Comparison of ENCODE assay signal across 1 cellular context in the genomic region with DNA sequence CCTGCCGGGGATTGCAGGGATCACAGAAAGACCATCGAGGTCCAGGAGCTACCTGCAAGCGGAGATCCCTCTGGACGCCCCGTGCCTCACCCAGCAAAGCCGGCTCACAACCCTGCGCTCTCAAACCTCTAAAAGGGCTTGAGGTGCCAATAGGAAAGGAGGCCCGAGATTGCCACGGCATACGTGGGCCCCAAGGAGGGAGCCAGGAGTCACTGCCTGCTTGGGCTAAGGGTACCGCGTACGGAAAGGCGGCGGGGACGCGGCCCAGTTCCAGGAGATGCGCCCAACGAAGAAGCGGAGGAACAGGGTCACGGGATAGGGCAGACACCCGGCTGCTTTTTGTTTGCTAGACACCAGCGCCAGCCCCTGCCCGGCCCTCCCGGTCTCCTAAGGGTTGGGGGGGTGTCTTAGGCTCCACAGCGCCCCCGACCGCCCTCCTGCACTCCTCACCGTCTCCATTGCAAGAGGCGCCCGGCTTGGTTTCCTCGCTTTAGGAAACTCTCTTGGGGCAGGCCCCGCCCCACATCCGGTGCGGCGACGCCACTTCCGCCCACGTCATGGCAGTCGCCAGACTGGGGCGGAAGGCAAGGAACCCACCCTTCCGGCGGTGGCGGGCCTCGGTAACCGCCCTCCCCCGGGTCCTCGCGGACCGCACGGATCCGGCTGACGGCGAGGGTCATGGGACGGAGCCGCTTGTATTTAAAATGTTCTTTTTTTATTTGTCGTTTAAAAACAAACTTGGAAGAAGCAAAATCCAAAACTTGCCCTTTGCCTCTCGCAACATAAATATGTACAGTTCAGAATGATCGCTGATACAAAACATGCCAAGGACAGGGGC.
TF ChIP-seq lines count a peak whose summit lies in the region.

Gene PRKAG1, minus strand, starts transcription at position 495 of the 838 bp plus-strand sequence. Its CDS starts 36 bp downstream, at position 459.

TF ChIP-seq in SK-N-SH, 30 proteins besides CTCF, POLR2A, EP300 and RAD21 (continued from another document):
- peak; percentile 91 for TF ChIP-seq POLR2AphosphoS5 (IDR thresholded peaks at IDR 0.05; ENCODE audit: low read depth, low read length)
- TF ChIP-seq MXI1 (IDR thresholded peaks at IDR 0.05; ENCODE audit: low read depth, low read length): peak; percentile 70
- no peak for TF ChIP-seq EZH2phosphoT487 (IDR thresholded peaks at IDR 0.05; ENCODE audit: borderline replicate concordance, low read depth)
- TF ChIP-seq NFIC (IDR thresholded peaks at IDR 0.05; ENCODE audit: borderline replicate concordance): no peak; the same call in 1 of the 2 replicates
- peak; percentile 82; the same call in 1 of the 2 replicates for TF ChIP-seq YY1 (IDR thresholded peaks at IDR 0.05; ENCODE audit: low read depth)
- TF ChIP-seq GATA2 (CRISPR knock-in tag; IDR thresholded peaks at IDR 0.05): no peak
- TF ChIP-seq IRF3 (IDR thresholded peaks at IDR 0.05; ENCODE audit: low read depth, low read length): no peak
- no peak; the same call in 1 of the 2 replicates for TF ChIP-seq USF1 (IDR thresholded peaks at IDR 0.05; ENCODE audit: borderline replicate concordance, low read depth)
- TF ChIP-seq, protein P1, sequence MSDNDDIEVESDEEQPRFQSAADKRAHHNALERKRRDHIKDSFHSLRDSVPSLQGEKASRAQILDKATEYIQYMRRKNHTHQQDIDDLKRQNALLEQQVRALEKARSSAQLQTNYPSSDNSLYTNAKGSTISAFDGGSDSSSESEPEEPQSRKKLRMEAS (IDR thresholded peaks at IDR 0.05; ENCODE audit: low read depth): peak; percentile 93
- no peak for TF ChIP-seq RXRA (IDR thresholded peaks at IDR 0.05; ENCODE audit: borderline replicate concordance, low read depth)
- TF ChIP-seq FOXM1 (IDR thresholded peaks at IDR 0.05; ENCODE audit: low read depth): no peak
